In genomic region chr4:183636923-183637322, GRCh38 we compare ENCODE assay signal across 2 cellular contexts.
TF ChIP-seq lines count a peak whose summit lies in the region.

No MANE protein-coding gene starts in this region.

TF ChIP-seq in HCT116, 20 proteins besides CTCF, POLR2A, EP300 and RAD21 (continued from another document):
- TF ChIP-seq ZFX (IDR thresholded peaks at IDR 0.05) (no peak), FOSL1 (IDR thresholded peaks at IDR 0.05; ENCODE audit: low read depth) (no peak), EZH2 (IDR thresholded peaks at IDR 0.05) (no peak), SIN3A (IDR thresholded peaks at IDR 0.05; ENCODE audit: low read depth) (no peak), ZNF274 (IDR thresholded peaks at IDR 0.05; ENCODE audit: low read depth, low read length) (no peak), TCF7L2 (IDR thresholded peaks at IDR 0.05; ENCODE audit: borderline replicate concordance, extremely low read depth, insufficient read depth, insufficient read length) (no peak), EZH2phosphoT487 (IDR thresholded peaks at IDR 0.05; ENCODE audit: borderline replicate concordance) (no peak), MAX (IDR thresholded peaks at IDR 0.05) (no peak), CEBPB (IDR thresholded peaks at IDR 0.05; ENCODE audit: low read depth) (no peak), ZBTB33 (IDR thresholded peaks at IDR 0.05; ENCODE audit: extremely low read depth, insufficient replicate concordance, low read length) (no peak), YY1 (IDR thresholded peaks at IDR 0.05; ENCODE audit: extremely low read depth, insufficient replicate concordance, low read depth, low read length) (no peak), JUND (IDR thresholded peaks at IDR 0.05) (no peak)
TF ChIP-seq in HCT116: peak in this region for 0.

TF ChIP-seq in WTC11, 78 proteins besides CTCF, POLR2A, EP300 and RAD21 (continued from another document):
- no peak for TF ChIP-seq ARID4B (CRISPR knock-in tag; IDR thresholded peaks at IDR 0.05; ENCODE audit: borderline replicate concordance)
- TF ChIP-seq E2F4 (CRISPR knock-in tag; IDR thresholded peaks at IDR 0.05; ENCODE audit: borderline replicate concordance, low read depth) = no peak
